ENCODE assay signal across 1 cellular context in genomic region chr9:109320734-109321448, GRCh38.
TF ChIP-seq lines count a peak whose summit lies in the region.

TSS of gene EPB41L4B (minus strand) at chr9:109321059. CDS start at chr9:109320446, 613 bp downstream.

TF ChIP-seq in K562, 482 proteins besides CTCF, POLR2A, EP300 and RAD21 (continued from another document and continues in another):
- TF ChIP-seq ZNF57 (CRISPR knock-in tag; IDR thresholded peaks at IDR 0.05) (no peak), ZNF280A (IDR thresholded peaks at IDR 0.05; ENCODE audit: low read depth, partially characterized antibody) (no peak), DNMT1 (IDR thresholded peaks at IDR 0.05) (no peak), CTBP1 (IDR thresholded peaks at IDR 0.05; ENCODE audit: borderline replicate concordance) (peak; percentile 93), ARID3B (CRISPR knock-in tag; IDR thresholded peaks at IDR 0.05; ENCODE audit: borderline replicate concordance) (no peak), ZNF140 (CRISPR knock-in tag; IDR thresholded peaks at IDR 0.05) (no peak), ZNF143 (CRISPR knock-in tag; IDR thresholded peaks at IDR 0.05) (no peak), USF1 (CRISPR knock-in tag; IDR thresholded peaks at IDR 0.05) (peak; percentile 82), ARID1B (IDR thresholded peaks at IDR 0.05) (no peak), TFAP4 (CRISPR knock-in tag; IDR thresholded peaks at IDR 0.05; ENCODE audit: borderline replicate concordance) (peak; percentile 77), RERE (CRISPR knock-in tag; IDR thresholded peaks at IDR 0.05; ENCODE audit: borderline replicate concordance) (no peak), ZNF239 (CRISPR knock-in tag; IDR thresholded peaks at IDR 0.05) (no peak), CHD7 (IDR thresholded peaks at IDR 0.05; ENCODE audit: low read depth, low read length) (no peak), ZBTB26 (CRISPR knock-in tag; IDR thresholded peaks at IDR 0.05) (no peak), HMBOX1 (IDR thresholded peaks at IDR 0.05) (no peak), DDX20 (tag; IDR thresholded peaks at IDR 0.05; ENCODE audit: low read depth) (no peak), ERF (CRISPR knock-in tag; IDR thresholded peaks at IDR 0.05) (no peak), CXXC5 (CRISPR knock-in tag; IDR thresholded peaks at IDR 0.05) (peak; percentile 78), ZNF707 (CRISPR knock-in tag; conservative IDR thresholded peaks at IDR 0.05) (no peak), ZBTB8A (IDR thresholded peaks at IDR 0.05; ENCODE audit: partially characterized antibody) (no peak), NRF1 (conservative IDR thresholded peaks at IDR 0.05 in 1 of 2, IDR thresholded peaks at IDR 0.05 in 1 of 2) (peak in 1 of 2 experiments; percentile 32; a peak in 2 of 4 replicates), NR2C2 (CRISPR knock-in tag; IDR thresholded peaks at IDR 0.05) (no peak), NR2C2 (tag; IDR thresholded peaks at IDR 0.05) (no peak), CREB1 (IDR thresholded peaks at IDR 0.05) (peak; percentile 66; the same call in 1 of the 2 replicates), CREB1 (CRISPR knock-in tag; IDR thresholded peaks at IDR 0.05) (peak; percentile 64), POLR2H (tag; IDR thresholded peaks at IDR 0.05; ENCODE audit: low read depth) (no peak), HINFP (tag; conservative IDR thresholded peaks at IDR 0.05; ENCODE audit: low read depth) (no peak), FOSL1 (tag; conservative IDR thresholded peaks at IDR 0.05) (no peak), MCM5 (IDR thresholded peaks at IDR 0.05; ENCODE audit: low read depth) (no peak), PHF20 (IDR thresholded peaks at IDR 0.05; ENCODE audit: partially characterized antibody) (no peak), NCOA6 (IDR thresholded peaks at IDR 0.05) (no peak)
